In the genomic region with DNA sequence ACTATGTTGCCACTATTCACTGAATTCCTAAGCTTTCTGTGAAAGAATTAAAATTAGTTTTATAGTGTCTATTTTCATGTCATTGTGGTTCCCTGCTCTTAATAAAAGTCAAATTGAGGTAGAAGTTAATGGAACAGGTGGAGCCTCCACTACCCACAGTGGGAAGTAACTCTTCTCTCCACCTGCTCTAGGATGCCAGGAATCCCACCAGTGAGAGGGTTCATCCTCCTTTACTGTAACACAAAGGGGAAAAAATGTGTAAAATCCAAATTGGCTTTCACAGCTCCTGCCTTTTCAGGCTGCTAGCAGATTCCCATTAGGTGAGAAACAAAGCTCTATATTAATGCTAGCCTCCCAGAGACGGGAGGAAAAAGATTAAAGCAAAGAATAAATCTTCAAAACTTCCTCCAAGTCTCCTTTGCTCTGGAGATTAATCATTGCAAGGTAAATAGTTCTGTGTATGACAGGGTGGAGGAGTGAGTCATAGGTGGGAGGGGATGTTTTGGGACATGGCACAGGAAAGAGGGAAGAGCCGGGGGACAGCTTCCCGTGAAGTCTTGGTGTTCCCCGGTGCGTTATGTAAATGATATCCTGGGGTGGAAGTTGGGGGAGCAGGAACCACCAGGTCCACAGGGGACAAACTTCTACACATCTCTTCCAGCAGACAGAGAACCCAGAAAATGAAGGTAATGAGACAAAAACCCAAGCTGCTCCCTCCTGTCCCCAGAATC, we compare ENCODE assay signal across 1 cellular context.
TF ChIP-seq lines count a peak whose summit lies in the region.
"Not testable (repeated sequence)": the region's sequence is repeated elsewhere in the genome, so short reads cannot be mapped to it uniquely, and the experiment has no call there.

No MANE protein-coding gene starts in this region.

TF ChIP-seq in K562, 482 proteins besides CTCF, POLR2A, EP300 and RAD21:
- peak; percentile 35; the same call in 1 of the 2 replicates for TF ChIP-seq PKNOX1 (IDR thresholded peaks at IDR 0.05)
- peak; percentile 23 for TF ChIP-seq PRDM10 (IDR thresholded peaks at IDR 0.05; ENCODE audit: partially characterized antibody)
- TF ChIP-seq MEIS2 (IDR thresholded peaks at IDR 0.05; ENCODE audit: partially characterized antibody), result peak; percentile 52
- TF ChIP-seq JUND (IDR thresholded peaks at IDR 0.05; ENCODE audit: borderline replicate concordance, low read depth, low read length), result peak; percentile 64
- peak; percentile 44; the same call in 1 of the 3 replicates for TF ChIP-seq JUND (tag; IDR thresholded peaks at IDR 0.05; ENCODE audit: borderline replicate concordance, low read depth, low read length)
- TF ChIP-seq, protein P1, sequence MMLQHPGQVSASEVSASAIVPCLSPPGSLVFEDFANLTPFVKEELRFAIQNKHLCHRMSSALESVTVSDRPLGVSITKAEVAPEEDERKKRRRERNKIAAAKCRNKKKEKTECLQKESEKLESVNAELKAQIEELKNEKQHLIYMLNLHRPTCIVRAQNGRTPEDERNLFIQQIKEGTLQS (IDR thresholded peaks at IDR 0.05), result peak; percentile 57; the same call in 1 of the 2 replicates
- TF ChIP-seq, protein P1 (CRISPR knock-in tag; conservative IDR thresholded peaks at IDR 0.05), result not testable (repeated sequence)
- peak; percentile 75 for TF ChIP-seq FOSL1 (tag; conservative IDR thresholded peaks at IDR 0.05)
